ENCODE assay signal across 24 cellular contexts in the genomic region with DNA sequence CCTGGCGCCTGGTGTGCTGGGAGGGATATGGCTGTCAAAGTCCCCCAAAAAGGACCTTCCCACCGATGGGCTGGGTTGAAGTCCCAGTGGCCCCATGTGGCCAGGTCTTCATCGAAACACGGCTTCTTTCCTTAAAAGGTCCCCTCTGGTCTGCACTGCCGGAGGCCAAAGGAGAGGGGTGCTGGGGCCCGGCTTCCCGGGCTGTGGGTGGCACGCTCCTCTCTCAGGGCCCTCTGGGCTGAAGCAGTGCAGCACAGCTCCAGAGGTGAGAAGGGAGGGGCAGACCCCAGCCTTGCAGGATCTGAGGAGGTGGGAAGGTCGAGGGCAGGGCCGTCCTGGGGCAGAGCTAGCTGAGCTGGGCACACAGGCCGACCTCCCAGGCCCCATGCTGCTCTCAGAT. TPM values are rescaled to one million over a fixed set of nuclear protein-coding genes. Genes with fewer than 3 reads are reported as not detected.
DNase-seq lines count a peak whose midpoint lies in the region; ATAC-seq, FAIRE-seq and TF ChIP-seq lines count a peak whose summit lies in the region.
"Had no signal": no experiment of that assay in that cellular context is flagged by ENCODE, and none has a peak within 500 bp of the region (broad histone marks: within the 10 kb centered on the region; RNA-seq: fewer than 3 reads in every experiment).

No MANE protein-coding gene starts in this region.

- H3K36me3 ChIP-seq in HepG2 (replicated peaks in 1 of 2; ENCODE audit: control insufficient read depth in 1 of 2, insufficient read depth in 2 of 2, low read length in 2 of 2) = no peaks in the 10 kb centered on the region
- H3K36me3 ChIP-seq in right lobe of liver = no peaks in the 10 kb centered on the region
- peaks cover 6% of the 10 kb centered on the region; the same call in 1 of the 2 replicates for H3K36me3 ChIP-seq in IMR-90 (ENCODE audit: control insufficient read depth, insufficient read depth, low read length)
- H3K36me3 ChIP-seq: BE2C; BLaER1 treated with 17β-estradiol and CSF1 and Interleukin-3, amounts not matched to agents 10 nM and 100 nM had no signal

- H3K4me1 ChIP-seq in HepG2 (ENCODE audit: insufficient read depth, low read length) (peaks cover under 1% of the 10 kb centered on the region; the same call in 1 of the 2 replicates), right lobe of liver (no peaks in the 10 kb centered on the region), IMR-90 (ENCODE audit: control insufficient read depth, insufficient read depth, low read length) (no peaks in the 10 kb centered on the region; the same call in 1 of the 2 replicates)
- H3K4me1 ChIP-seq: BE2C, Caco-2 had no signal

- H3K79me2 ChIP-seq in HepG2 (ENCODE audit: insufficient read depth, low read length) = no peaks in the 10 kb centered on the region

- no peak overlapping the region for H3K4me3 ChIP-seq in HepG2 (replicated peaks in 1 of 3; ENCODE audit: insufficient read depth in 1 of 3, low read depth in 2 of 3, low read length in 3 of 3)
- no peak overlapping the region for H3K4me3 ChIP-seq in right lobe of liver
- no peak overlapping the region for H3K4me3 ChIP-seq in IMR-90 (ENCODE audit: insufficient read depth, low read depth, low read length)
- H3K4me3 ChIP-seq: BLaER1 treated with 17β-estradiol and CSF1 and Interleukin-3, amounts not matched to agents 10 nM and 100 nM had no signal

- CTCF ChIA-PET in HepG2 (lab: Yijun Ruan, JAX; ENCODE audit: low intra/inter-chr PET ratio, low total read pairs) (no interaction called here), IMR-90 (lab: Yijun Ruan, JAX) (no interaction called here)

- no peak overlapping the region for H2BK20ac ChIP-seq in IMR-90 (ENCODE audit: low read depth, low read length)

- no peak for TF ChIP-seq EP300 in HepG2 (IDR thresholded peaks at IDR 0.05; ENCODE audit: low read depth in 2 of 2, low read length in 2 of 2)
- no peak for TF ChIP-seq EP300 in HepG2 (CRISPR knock-in tag; IDR thresholded peaks at IDR 0.05; ENCODE audit: borderline replicate concordance)

- peaks cover 0 to 15% of the 10 kb centered on the region in 2 experiments; a peak in 1 of 4 replicates for H3K79me1 ChIP-seq in IMR-90 (ENCODE audit: low read depth in 1 of 2, low read length in 2 of 2)

- H3K18ac ChIP-seq in IMR-90 (ENCODE audit: low read depth, low read length) = no peak overlapping the region

- in situ Hi-C loops in HepG2 (cut with HindIII; ENCODE audit: extremely low pct_ligation_motif_present, low pct_unique_long_range_greater_than_20kb) = no loop called here
- in situ Hi-C loops in IMR-90 (cut with MboI; ENCODE audit: low sequenced_read_pairs) = no loop called here

- BruUV-seq in HepG2 (replicated peaks; lab: Mats Ljungman, UMichigan) (no TSS peak), IMR-90 (replicated peaks; lab: Mats Ljungman, UMichigan) (no TSS peak)

- no peak overlapping the region for H4K91ac ChIP-seq in IMR-90 (ENCODE audit: insufficient read depth, low read depth, low read length)

- H3K9me3 ChIP-seq in HepG2 (ENCODE audit: low read length) (no peaks in the 10 kb centered on the region), right lobe of liver (no peaks in the 10 kb centered on the region), IMR-90 (ENCODE audit: control insufficient read depth, insufficient read depth, low read length) (no peaks in the 10 kb centered on the region)
- H3K9me3 ChIP-seq: BE2C; BLaER1 treated with 17β-estradiol and CSF1 and Interleukin-3, amounts not matched to agents 10 nM and 100 nM; Caco-2 had no signal

- dilution Hi-C loops in IMR-90 (cut with HindIII; ENCODE audit: low sequenced_read_pairs, unreplicated experiment) = no loop called here

- H2AK9ac ChIP-seq in IMR-90 (replicated peaks; ENCODE audit: low read depth, low read length, poor library complexity) = peak overlapping the region; percentile 48

- peaks cover 10% of the 10 kb centered on the region; the same call in 1 of the 2 replicates for H4K20me1 ChIP-seq in HepG2 (ENCODE audit: insufficient read depth, low read length)
- H4K20me1 ChIP-seq in IMR-90 (ENCODE audit: insufficient read depth, low read length) = peaks cover 39% of the 10 kb centered on the region

- TF ChIP-seq CTCF in HepG2 (CRISPR knock-in tag; IDR thresholded peaks at IDR 0.05) (no peak), right lobe of liver (IDR thresholded peaks at IDR 0.05) (no peak), IMR-90 (conservative IDR thresholded peaks at IDR 0.05; ENCODE audit: low read depth, low read length) (no peak)

- no peak overlapping the region for H2BK15ac ChIP-seq in IMR-90 (ENCODE audit: low read depth, low read length)

- H2AFZ ChIP-seq in HepG2 (ENCODE audit: low read length) = no peak overlapping the region
- H2AFZ ChIP-seq in IMR-90 (replicated peaks; ENCODE audit: low read length, poor library complexity) = no peak overlapping the region

- H2BK120ac ChIP-seq in IMR-90 (ENCODE audit: low read depth, low read length) = no peak overlapping the region

- H3K23ac ChIP-seq in IMR-90 (ENCODE audit: low read depth, low read length) = no peak overlapping the region

- H3K27me3 ChIP-seq in HepG2 (ENCODE audit: control insufficient read depth in 1 of 2, insufficient read depth in 2 of 2, low read length in 2 of 2) (peaks cover 53 to 99% of the 10 kb centered on the region in 2 experiments), right lobe of liver (peaks cover 0 to under 1% of the 10 kb centered on the region in 2 donors), IMR-90 (ENCODE audit: control insufficient read depth, insufficient read depth, low read length) (peaks cover under 1% of the 10 kb centered on the region; the same call in 1 of the 2 replicates)

- POLR2A ChIA-PET in HepG2 (lab: Yijun Ruan, JAX) = no interaction called here
- POLR2A ChIA-PET in IMR-90 (lab: Charles Lee; ENCODE audit: unreplicated experiment) = no interaction called here

- no peak for ATAC-seq in HepG2
- no peak for ATAC-seq in right lobe of liver
- no peak for ATAC-seq in IMR-90 (ENCODE audit: low read depth)
- no peak for ATAC-seq in HG02571 (IDR thresholded peaks at IDR 0.05; ENCODE audit: unreplicated experiment)
- ATAC-seq: CD8-positive, alpha-beta T cell had no signal

- H3K14ac ChIP-seq in IMR-90 (replicated peaks; ENCODE audit: low read depth, low read length) = no peak overlapping the region

- TF ChIP-seq POLR2A in HepG2 (IDR thresholded peaks at IDR 0.05; ENCODE audit: insufficient read depth in 1 of 2, low read depth in 2 of 2, low read length in 2 of 2) (no peak), right lobe of liver (IDR thresholded peaks at IDR 0.05) (no peak), IMR-90 (IDR thresholded peaks at IDR 0.05; ENCODE audit: low read depth, low read length) (no peak)

- WGBS in HepG2 (ENCODE audit: low lambda C conversion rate) = 53% methylated on average over 8 of the region's 11 CpGs
- no CpG with 5 or more reads among the region's 11 CpGs for WGBS in right lobe of liver (ENCODE audit: insufficient coverage, low coverage, low lambda C conversion rate, missing lambda C conversion rate)
- 73% methylated on average over 2 of the region's 11 CpGs; no CpG with 5 or more reads in 1 of the 2 experiments for WGBS in IMR-90 (ENCODE audit: extremely low coverage in 2 of 2, insufficient read length in 1 of 2), 2 experiments

- H3K56ac ChIP-seq in IMR-90 (ENCODE audit: extremely low read depth, insufficient read depth, low read length) = no peak overlapping the region

- H3K4ac ChIP-seq in IMR-90 (ENCODE audit: low read depth, low read length) = no peak overlapping the region

- no peak overlapping the region for H2AK5ac ChIP-seq in IMR-90 (ENCODE audit: low read depth, low read length)

- H3K9ac ChIP-seq in HepG2 (ENCODE audit: insufficient read depth, low read depth, low read length) = no peak overlapping the region
- H3K9ac ChIP-seq in IMR-90 (ENCODE audit: low read depth, low read length) = no peak overlapping the region
- H3K9ac ChIP-seq: BLaER1 treated with 17β-estradiol and CSF1 and Interleukin-3, amounts not matched to agents 10 nM and 100 nM had no signal

- TF ChIP-seq RAD21 in HepG2 (CRISPR knock-in tag; IDR thresholded peaks at IDR 0.05) = no peak
- TF ChIP-seq RAD21 in IMR-90 (IDR thresholded peaks at IDR 0.05; ENCODE audit: low read length) = no peak

- DNase-seq in HepG2 (ENCODE audit: low spot score) (no peak), right lobe of liver (no peak), IMR-90 (no peak), kidney glomerular epithelial cell (lab: John Stamatoyannopoulos, UW) (no peak), NCI-H1092 treated with DMSO at 0.1 percent for 48 hours (lab: John Stamatoyannopoulos, UW) (no peak)
- DNase-seq: 8988T; ACHN; BE2C; Caco-2; Calu3; CD4-positive, alpha-beta T cell; CD8-positive, alpha-beta T cell; DMS79 treated with DMSO at 0.1 percent for 48 hours; GF-D8 had no signal

- no peak overlapping the region for H4K5ac ChIP-seq in IMR-90 (ENCODE audit: low read depth, low read length)

- H2BK5ac ChIP-seq in IMR-90 (ENCODE audit: low read depth, low read length, poor library complexity, severe bottlenecking) = no peak overlapping the region

- no peak overlapping the region for H4K8ac ChIP-seq in IMR-90 (ENCODE audit: low read depth in 2 of 2, low read length in 2 of 2)

- H3K4me2 ChIP-seq in HepG2 (ENCODE audit: low read depth, low read length) (no peak overlapping the region), IMR-90 (ENCODE audit: low read depth, low read length) (no peak overlapping the region)

- H3K27ac ChIP-seq in HepG2 (ENCODE audit: extremely low read length, insufficient read depth, low read length) = no peak overlapping the region
- H3K27ac ChIP-seq in right lobe of liver = no peak overlapping the region
- no peak overlapping the region for H3K27ac ChIP-seq in IMR-90 (ENCODE audit: insufficient read depth, low read length)
- peak overlapping the region; percentile 57 for H3K27ac ChIP-seq in angular gyrus (ENCODE audit: low read depth, low read length)
- peak overlapping the region; percentile 17 for H3K27ac ChIP-seq in temporal lobe (ENCODE audit: low read depth, low read length)
- H3K27ac ChIP-seq: BLaER1 treated with 17β-estradiol and CSF1 and Interleukin-3, amounts not matched to agents 10 nM and 100 nM; C4-2B had no signal

- FAIRE-seq in HepG2 (lab: Jason Lieb, UNC) = no peak
- FAIRE-seq: A204.1, D721Med, G401.6, GM12891, GM19239 had no signal

- H3K9me1 ChIP-seq in IMR-90 (ENCODE audit: insufficient read depth, low read length) = peaks cover 2% of the 10 kb centered on the region; the same call in 1 of the 2 replicates

- intact Hi-C loops in HepG2 (cut with micrococcal nuclease; ENCODE audit: unreplicated experiment) (no loop called here), right lobe of liver (cut with DNase I) (no loop called here), IMR-90 (cut with micrococcal nuclease) (loop anchor here (5.0 to 10.0 kb wide), 2 partner anchors 42 to 385 kb away; no protein-coding TSS in a partner anchor)

RNA-seq across cellular contexts. Expression of gene NPTX1, which starts 6.7 kb away (rescaled TPM):
- total RNA-seq in HepG2 (2016; rRNA removed; fragmentation: Illumina TruSeq; extraction: Trizol) = not detected in 2 replicates
- not detected in 2 replicates for total RNA-seq in HepG2 (2016; cell fraction: cytosol; rRNA removed; fragmentation: Illumina TruSeq; extraction: Trizol; ENCODE audit: low read depth)
- not detected in 2 replicates for total RNA-seq in HepG2 (2016; cell fraction: insoluble cytoplasmic fraction; rRNA removed; fragmentation: Illumina TruSeq; extraction: Trizol)
- total RNA-seq in HepG2 (2016; cell fraction: membrane; rRNA removed; fragmentation: Illumina TruSeq; extraction: Trizol) = not detected in 2 replicates
- not detected in 2 replicates for total RNA-seq in HepG2 (2016; cell fraction: nucleus; rRNA removed; fragmentation: Illumina TruSeq; extraction: Trizol)
- polyA plus RNA-seq in HepG2 (2011; rRNA removed) = 0.01 TPM in 1 of 2 replicates, not detected in the other
- not detected in 2 replicates for polyA plus RNA-seq in HepG2 (2011; cell fraction: cytosol; rRNA removed)
- polyA plus RNA-seq in HepG2 (2011; cell fraction: nucleus; rRNA removed) = not detected in 2 replicates
- not detected in 2 replicates for polyA plus RNA-seq in HepG2 (2012)
- polyA plus RNA-seq in HepG2 (2016; cell fraction: cytosol; fragmentation: Illumina TruSeq; extraction: Trizol; ENCODE audit: low read depth) = not detected in 2 replicates
- not detected in 2 replicates for polyA plus RNA-seq in HepG2 (2016; cell fraction: insoluble cytoplasmic fraction; fragmentation: Illumina TruSeq; extraction: Trizol; ENCODE audit: low read depth)
- polyA plus RNA-seq in HepG2 (2016; cell fraction: membrane; fragmentation: Illumina TruSeq; extraction: Trizol; ENCODE audit: low read depth) = not detected in 2 replicates
- not detected in 2 replicates for polyA plus RNA-seq in HepG2 (2016; cell fraction: nucleus; fragmentation: Illumina TruSeq; extraction: Trizol; ENCODE audit: insufficient read depth, low read depth)
- polyA minus RNA-seq in HepG2 (2011; rRNA and poly(A)+ RNA removed; ENCODE audit: low replicate concordance) = 17.0 TPM in 1 of 2 replicates, not detected in the other
- polyA minus RNA-seq in HepG2 (2011; cell fraction: cytosol; rRNA and poly(A)+ RNA removed) = 0.10 TPM in 1 of 2 replicates, not detected in the other
- polyA minus RNA-seq in HepG2 (2011; cell fraction: nucleus; rRNA and poly(A)+ RNA removed) = 0.25 TPM in 1 of 2 replicates, not detected in the other
- under 1 TPM in 1 of 6 experiments, not detected in 5; 0.06 TPM for total RNA-seq in right lobe of liver
- total RNA-seq in IMR-90 (2012; rRNA removed) = 20.8 and 23.3 TPM in 2 replicates
- 39.5 and 47.0 TPM in 2 replicates for polyA plus RNA-seq in IMR-90 (2012; rRNA removed)
- polyA plus RNA-seq in IMR-90 (2012; cell fraction: cytosol; rRNA removed) = 40.9 and 41.7 TPM in 2 replicates
- 52.2 and 63.8 TPM in 2 replicates for polyA plus RNA-seq in IMR-90 (2012; cell fraction: nucleus; rRNA removed; ENCODE audit: low replicate concordance)
- 6.6 TPM for total RNA-seq in temporal lobe

RNA-seq across cellular contexts. Expression of gene ENDOV, which starts 54.7 kb away (rescaled TPM):
- total RNA-seq in HepG2 (2016; rRNA removed; fragmentation: Illumina TruSeq; extraction: Trizol) (15.1 and 16.0 TPM in 2 replicates), right lobe of liver (10 to 100 TPM in 5 of 6 experiments, 1 to 10 TPM in 1; 6.8 to 14.1 (median 11.3) TPM), IMR-90 (2012; rRNA removed) (9.4 and 15.1 TPM in 2 replicates), temporal lobe (12.3 TPM)
- 4.7 and 13.7 TPM in 2 replicates for total RNA-seq in HepG2 (2016; cell fraction: cytosol; rRNA removed; fragmentation: Illumina TruSeq; extraction: Trizol; ENCODE audit: low read depth)
- 13.4 and 18.2 TPM in 2 replicates for total RNA-seq in HepG2 (2016; cell fraction: insoluble cytoplasmic fraction; rRNA removed; fragmentation: Illumina TruSeq; extraction: Trizol)
- 11.1 and 11.3 TPM in 2 replicates for total RNA-seq in HepG2 (2016; cell fraction: membrane; rRNA removed; fragmentation: Illumina TruSeq; extraction: Trizol)
- total RNA-seq in HepG2 (2016; cell fraction: nucleus; rRNA removed; fragmentation: Illumina TruSeq; extraction: Trizol) = 12.0 and 13.2 TPM in 2 replicates
- polyA plus RNA-seq in HepG2 (2011; rRNA removed) (17.1 and 19.8 TPM in 2 replicates), IMR-90 (2012; rRNA removed) (30.3 and 33.4 TPM in 2 replicates)
- polyA plus RNA-seq in HepG2 (2011; cell fraction: cytosol; rRNA removed) = 12.3 and 17.8 TPM in 2 replicates
- 45.5 and 45.6 TPM in 2 replicates for polyA plus RNA-seq in HepG2 (2011; cell fraction: nucleus; rRNA removed)
- polyA plus RNA-seq in HepG2 (2012) = 11.8 and 15.4 TPM in 2 replicates
- polyA plus RNA-seq in HepG2 (2016; cell fraction: cytosol; fragmentation: Illumina TruSeq; extraction: Trizol; ENCODE audit: low read depth) = 5.9 and 6.8 TPM in 2 replicates
- 13.7 and 14.0 TPM in 2 replicates for polyA plus RNA-seq in HepG2 (2016; cell fraction: insoluble cytoplasmic fraction; fragmentation: Illumina TruSeq; extraction: Trizol; ENCODE audit: low read depth)
- 8.4 and 8.6 TPM in 2 replicates for polyA plus RNA-seq in HepG2 (2016; cell fraction: membrane; fragmentation: Illumina TruSeq; extraction: Trizol; ENCODE audit: low read depth)
- polyA plus RNA-seq in HepG2 (2016; cell fraction: nucleus; fragmentation: Illumina TruSeq; extraction: Trizol; ENCODE audit: insufficient read depth, low read depth) = 27.6 and 30.0 TPM in 2 replicates
- polyA minus RNA-seq in HepG2 (2011; rRNA and poly(A)+ RNA removed; ENCODE audit: low replicate concordance) = 28.6 and 32.9 TPM in 2 replicates
- polyA minus RNA-seq in HepG2 (2011; cell fraction: cytosol; rRNA and poly(A)+ RNA removed) = 5.3 and 7.2 TPM in 2 replicates
- 33.6 and 36.6 TPM in 2 replicates for polyA minus RNA-seq in HepG2 (2011; cell fraction: nucleus; rRNA and poly(A)+ RNA removed)
- polyA plus RNA-seq in IMR-90 (2012; cell fraction: cytosol; rRNA removed) = 42.5 and 47.9 TPM in 2 replicates
- 50.0 and 67.2 TPM in 2 replicates for polyA plus RNA-seq in IMR-90 (2012; cell fraction: nucleus; rRNA removed; ENCODE audit: low replicate concordance)

Comparison
In these comparisons a context has a peak if more than half of its experiments do, and no peak if none do; other contexts are left out.
1. H3K27ac ChIP-seq: peak in angular gyrus (single experiment) and temporal lobe (single experiment); none in HepG2 (single experiment), right lobe of liver (0 of 3) and IMR-90 (single experiment).